29 cellular contexts compared by ENCODE assay signal in genomic region chr21:30102881-30103280, GRCh38.
DNase-seq lines count a peak whose midpoint lies in the region; ATAC-seq and TF ChIP-seq lines count a peak whose summit lies in the region.
"Had no signal": no experiment of that assay in that cellular context is flagged by ENCODE, and none has a peak within 500 bp of the region (broad histone marks: within the 10 kb centered on the region; RNA-seq: fewer than 3 reads in every experiment).

No MANE protein-coding gene starts in this region.

- H3K36me3 Mint-ChIP-seq in stimulated activated naive B cell treated with anti-CD40 and anti-IgM and Interleukin-4, amounts not matched to agents 10 μg/mL and 1 μg/mL and 100 μg/mL, for 72 hours, result no peaks in the 10 kb centered on the region
- H3K36me3 Mint-ChIP-seq: activated CD8-positive, alpha-beta memory T cell treated with anti-CD3 and anti-CD28 coated beads, Interleukin-2, amount 10 ng/mL, durations not matched to agents 7 days and 5 days; activated naive CD8-positive, alpha-beta T cell treated with anti-CD3 and anti-CD28 coated beads for 36 hours; IgD-negative memory B cell; mesothelial cell of epicardium; natural killer cell had no signal

- no peaks in the 10 kb centered on the region for H3K4me1 Mint-ChIP-seq in stimulated activated naive B cell treated with anti-CD40 and anti-IgM and Interleukin-4, amounts not matched to agents 10 μg/mL and 1 μg/mL and 100 μg/mL, for 72 hours
- H3K4me1 Mint-ChIP-seq: activated CD4-positive, alpha-beta T cell treated with anti-CD3 and anti-CD28 coated beads, Interleukin-2, amount 10 ng/mL, durations not matched to agents 24 days and 14 days; activated CD8-positive, alpha-beta memory T cell treated with anti-CD3 and anti-CD28 coated beads, Interleukin-2, amount 10 ng/mL, durations not matched to agents 7 days and 5 days; activated naive CD8-positive, alpha-beta T cell treated with anti-CD3 and anti-CD28 coated beads for 36 hours; IgD-negative memory B cell; natural killer cell had no signal

- no peak overlapping the region for H3K27ac Mint-ChIP-seq in stimulated activated naive B cell treated with anti-CD40 and anti-IgM and Interleukin-4, amounts not matched to agents 10 μg/mL and 1 μg/mL and 100 μg/mL, for 72 hours
- H3K27ac Mint-ChIP-seq: activated CD4-positive, alpha-beta T cell treated with anti-CD3 and anti-CD28 coated beads, Interleukin-2, amount 10 ng/mL, durations not matched to agents 24 days and 14 days; activated CD8-positive, alpha-beta memory T cell treated with anti-CD3 and anti-CD28 coated beads, Interleukin-2, amount 10 ng/mL, durations not matched to agents 7 days and 5 days; activated naive CD8-positive, alpha-beta T cell treated with anti-CD3 and anti-CD28 coated beads for 36 hours; activated T-helper 1 cell treated with anti-CD3 and anti-CD28 coated beads, Interleukin-12 subunit alpha, Interleukin-12 subunit beta, Interleukin-2, Interleukin-4 antibody, amounts not matched to agents 30 ng/mL and 10 ng/mL and 1 ng/mL, durations not matched to agents 14 hours and 24 hours and 36 hours; CD4-positive, alpha-beta T cell; IgD-negative memory B cell; mesothelial cell of epicardium; natural killer cell; T-helper 1 cell treated with Interleukin-12 subunit alpha and Interleukin-12 subunit beta and Interleukin-4 antibody, amounts not matched to agents 30 μg/mL and 1 μg/mL, for 36 hours had no signal

- no peak overlapping the region for H3K4me3 Mint-ChIP-seq in stimulated activated naive B cell treated with anti-CD40 and anti-IgM and Interleukin-4, amounts not matched to agents 10 μg/mL and 1 μg/mL and 100 μg/mL, for 72 hours
- H3K4me3 Mint-ChIP-seq: activated CD4-positive, alpha-beta T cell treated with anti-CD3 and anti-CD28 coated beads, Interleukin-2, amount 10 ng/mL, durations not matched to agents 24 days and 14 days; activated CD8-positive, alpha-beta memory T cell treated with anti-CD3 and anti-CD28 coated beads, Interleukin-2, amount 10 ng/mL, durations not matched to agents 7 days and 5 days; activated naive CD8-positive, alpha-beta T cell treated with anti-CD3 and anti-CD28 coated beads for 36 hours; activated T-helper 1 cell treated with anti-CD3 and anti-CD28 coated beads, Interleukin-12 subunit alpha, Interleukin-12 subunit beta, Interleukin-2, Interleukin-4 antibody, amounts not matched to agents 30 ng/mL and 10 ng/mL and 1 ng/mL, durations not matched to agents 14 hours and 24 hours and 36 hours; CD4-positive, alpha-beta T cell; IgD-negative memory B cell; mesothelial cell of epicardium; natural killer cell; T-helper 1 cell treated with Interleukin-12 subunit alpha and Interleukin-12 subunit beta and Interleukin-4 antibody, amounts not matched to agents 30 μg/mL and 1 μg/mL, for 36 hours had no signal

- no peaks in the 10 kb centered on the region for H3K9me3 Mint-ChIP-seq in stimulated activated naive B cell treated with anti-CD40 and anti-IgM and Interleukin-4, amounts not matched to agents 10 μg/mL and 1 μg/mL and 100 μg/mL, for 72 hours
- H3K9me3 Mint-ChIP-seq: activated CD4-positive, alpha-beta T cell treated with anti-CD3 and anti-CD28 coated beads, Interleukin-2, amount 10 ng/mL, durations not matched to agents 24 days and 14 days; activated T-helper 1 cell treated with anti-CD3 and anti-CD28 coated beads, Interleukin-12 subunit alpha, Interleukin-12 subunit beta, Interleukin-2, Interleukin-4 antibody, amounts not matched to agents 30 ng/mL and 10 ng/mL and 1 ng/mL, durations not matched to agents 14 hours and 24 hours and 36 hours; CD4-positive, alpha-beta T cell; mesothelial cell of epicardium; T-helper 1 cell treated with Interleukin-12 subunit alpha and Interleukin-12 subunit beta and Interleukin-4 antibody, amounts not matched to agents 30 μg/mL and 1 μg/mL, for 36 hours had no signal

- no peak for TF ChIP-seq CTCF in NB4 (IDR thresholded peaks at IDR 0.05; ENCODE audit: low read depth, low read length)

- no peak for ATAC-seq in stimulated activated naive B cell treated with anti-CD40 and anti-IgM and Interleukin-4, amounts not matched to agents 10 μg/mL and 1 μg/mL and 100 μg/mL, for 72 hours (replicated peaks)
- no peak for ATAC-seq in HG02642 (IDR thresholded peaks at IDR 0.05; ENCODE audit: poor library complexity, unreplicated experiment)
- ATAC-seq: activated CD8-positive, alpha-beta memory T cell treated with anti-CD3 and anti-CD28 coated beads, Interleukin-2, amount 10 ng/mL, durations not matched to agents 7 days and 5 days; foreskin keratinocyte; left lung; natural killer cell had no signal

- H3K4me3 ChIP-seq in NB4 (ENCODE audit: low read depth, low read length), result no peak overlapping the region
- H3K4me3 ChIP-seq: left lung, PC-9, prostate gland, SJSA1, skin epidermis had no signal

- no peaks in the 10 kb centered on the region for H3K27me3 Mint-ChIP-seq in stimulated activated naive B cell treated with anti-CD40 and anti-IgM and Interleukin-4, amounts not matched to agents 10 μg/mL and 1 μg/mL and 100 μg/mL, for 72 hours
- H3K27me3 Mint-ChIP-seq: activated CD4-positive, alpha-beta T cell treated with anti-CD3 and anti-CD28 coated beads, Interleukin-2, amount 10 ng/mL, durations not matched to agents 24 days and 14 days; activated CD8-positive, alpha-beta memory T cell treated with anti-CD3 and anti-CD28 coated beads, Interleukin-2, amount 10 ng/mL, durations not matched to agents 7 days and 5 days; activated naive CD8-positive, alpha-beta T cell treated with anti-CD3 and anti-CD28 coated beads for 36 hours; CD4-positive, alpha-beta T cell; IgD-negative memory B cell had no signal

- no peak for TF ChIP-seq POLR2A in NB4 (IDR thresholded peaks at IDR 0.05; ENCODE audit: extremely low read depth, insufficient read length)

- DNase-seq in COR-L47 (lab: John Stamatoyannopoulos, UW) (peak; percentile 82), NB4 (ENCODE audit: low read depth) (peak; percentile 31), NOMO-1 treated with dmso at 0.1 percent for 144 hours (lab: John Stamatoyannopoulos, UW; ENCODE audit: unreplicated experiment) (peak; percentile 3), medulla oblongata (ENCODE audit: extremely low spot score) (peak; percentile 48), D341Med (ENCODE audit: low spot score) (no peak)
- no peak for DNase-seq in stimulated activated naive B cell treated with anti-CD40 and anti-IgM and Interleukin-4, amounts not matched to agents 10 μg/mL and 1 μg/mL and 100 μg/mL, for 72 hours
- DNase-seq: activated CD4-positive, alpha-beta T cell treated with anti-CD3 and anti-CD28 coated beads, Interleukin-2, amount 10 ng/mL, durations not matched to agents 24 days and 14 days; activated CD8-positive, alpha-beta memory T cell treated with anti-CD3 and anti-CD28 coated beads, Interleukin-2, amount 10 ng/mL, durations not matched to agents 7 days and 5 days; activated naive CD8-positive, alpha-beta T cell treated with anti-CD3 and anti-CD28 coated beads for 36 hours; CD4-positive, alpha-beta T cell; cerebellar nuclear complex; DMS79 treated with DMSO at 0.1 percent for 48 hours; erythroblast; foreskin keratinocyte; HCEC 1CT; left lung; natural killer cell; NCI-H187 treated with DMSO at 0.1 percent for 48 hours; NCI-H524; PC-9; stimulated activated CD4-positive, alpha-beta T cell treated with anti-CD3 and anti-CD28 coated beads, Interleukin-1b, Interleukin-23, amount 100 ng/mL, for 48 hours had no signal

Comparison
In these comparisons a context has a peak if more than half of its experiments do, and no peak if none do; other contexts are left out.
1. DNase-seq: peak in COR-L47 (single experiment), NB4 (single experiment), NOMO-1 treated with dmso at 0.1 percent for 144 hours (single experiment) and medulla oblongata (single experiment); none in stimulated activated naive B cell treated with anti-CD40 and anti-IgM and Interleukin-4, amounts not matched to agents 10 μg/mL and 1 μg/mL and 100 μg/mL, for 72 hours (single experiment) and D341Med (single experiment).